ENCODE assay signal across 1 cellular context in genomic region chr6:51027283-51028065, GRCh38.
TF ChIP-seq lines count a peak whose summit lies in the region.

No MANE protein-coding gene starts in this region.

TF ChIP-seq in K562, 482 proteins besides CTCF, POLR2A, EP300 and RAD21 (continued from another document):
- TF ChIP-seq, protein P1, sequence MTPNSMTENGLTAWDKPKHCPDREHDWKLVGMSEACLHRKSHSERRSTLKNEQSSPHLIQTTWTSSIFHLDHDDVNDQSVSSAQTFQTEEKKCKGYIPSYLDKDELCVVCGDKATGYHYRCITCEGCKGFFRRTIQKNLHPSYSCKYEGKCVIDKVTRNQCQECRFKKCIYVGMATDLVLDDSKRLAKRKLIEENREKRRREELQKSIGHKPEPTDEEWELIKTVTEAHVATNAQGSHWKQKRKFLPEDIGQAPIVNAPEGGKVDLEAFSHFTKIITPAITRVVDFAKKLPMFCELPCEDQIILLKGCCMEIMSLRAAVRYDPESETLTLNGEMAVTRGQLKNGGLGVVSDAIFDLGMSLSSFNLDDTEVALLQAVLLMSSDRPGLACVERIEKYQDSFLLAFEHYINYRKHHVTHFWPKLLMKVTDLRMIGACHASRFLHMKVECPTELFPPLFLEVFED (CRISPR knock-in tag; conservative IDR thresholded peaks at IDR 0.05): peak; percentile 89; the same call in 1 of the 2 replicates
- TF ChIP-seq ELF4 (CRISPR knock-in tag; IDR thresholded peaks at IDR 0.05): peak; percentile 72; the same call in 1 of the 2 replicates
- no peak for TF ChIP-seq NR2C2 (CRISPR knock-in tag; IDR thresholded peaks at IDR 0.05)
- TF ChIP-seq NR2C2 (tag; IDR thresholded peaks at IDR 0.05): no peak
- no peak for TF ChIP-seq STAT5A (IDR thresholded peaks at IDR 0.05; ENCODE audit: borderline replicate concordance, low read length)
- TF ChIP-seq BHLHE40 (IDR thresholded peaks at IDR 0.05; ENCODE audit: low read length): no peak
- no peak for TF ChIP-seq NEUROD1 (IDR thresholded peaks at IDR 0.05; ENCODE audit: borderline replicate concordance, low read depth, low read length, partially characterized antibody)
- no peak for TF ChIP-seq ZNF217 (CRISPR knock-in tag; IDR thresholded peaks at IDR 0.05)
- TF ChIP-seq ZNF75A (CRISPR knock-in tag; IDR thresholded peaks at IDR 0.05): no peak
- no peak for TF ChIP-seq E2F1 (CRISPR knock-in tag; IDR thresholded peaks at IDR 0.05)
- TF ChIP-seq GMEB1 (CRISPR knock-in tag; IDR thresholded peaks at IDR 0.05): no peak
- no peak for TF ChIP-seq LEF1 (IDR thresholded peaks at IDR 0.05)
- TF ChIP-seq HNRNPH1 (optimal IDR thresholded peaks at IDR 0.05; ENCODE audit: low read depth, low read length): no peak
- no peak for TF ChIP-seq ZNF347 (CRISPR knock-in tag; IDR thresholded peaks at IDR 0.05; ENCODE audit: low read depth)
- TF ChIP-seq MTA3 (IDR thresholded peaks at IDR 0.05; ENCODE audit: borderline replicate concordance): no peak
- TF ChIP-seq DACH1 (IDR thresholded peaks at IDR 0.05; ENCODE audit: partially characterized antibody): peak; percentile 46
- TF ChIP-seq JUND (IDR thresholded peaks at IDR 0.05; ENCODE audit: borderline replicate concordance, low read depth, low read length): no peak
- peak; percentile 19; the same call in 1 of the 3 replicates for TF ChIP-seq JUND (tag; IDR thresholded peaks at IDR 0.05; ENCODE audit: borderline replicate concordance, low read depth, low read length)
- no peak for TF ChIP-seq RB1 (IDR thresholded peaks at IDR 0.05; ENCODE audit: low read depth)
- no peak for TF ChIP-seq ZKSCAN3 (CRISPR knock-in tag; IDR thresholded peaks at IDR 0.05)
- TF ChIP-seq STAT5B (CRISPR knock-in tag; IDR thresholded peaks at IDR 0.05): no peak
- no peak for TF ChIP-seq ZNF232 (CRISPR knock-in tag; IDR thresholded peaks at IDR 0.05)
- no peak for TF ChIP-seq HOXB6 (CRISPR knock-in tag; IDR thresholded peaks at IDR 0.05; ENCODE audit: borderline replicate concordance)
- TF ChIP-seq ARID2 (IDR thresholded peaks at IDR 0.05): no peak
- TF ChIP-seq ZHX1 (conservative IDR thresholded peaks at IDR 0.05; ENCODE audit: low read length): no peak
- TF ChIP-seq CBX2 (IDR thresholded peaks at IDR 0.05; ENCODE audit: insufficient read depth, low read length, poor library complexity, severe bottlenecking): no peak
